Comparison of ENCODE assay signal across 16 cellular contexts in the genomic region with DNA sequence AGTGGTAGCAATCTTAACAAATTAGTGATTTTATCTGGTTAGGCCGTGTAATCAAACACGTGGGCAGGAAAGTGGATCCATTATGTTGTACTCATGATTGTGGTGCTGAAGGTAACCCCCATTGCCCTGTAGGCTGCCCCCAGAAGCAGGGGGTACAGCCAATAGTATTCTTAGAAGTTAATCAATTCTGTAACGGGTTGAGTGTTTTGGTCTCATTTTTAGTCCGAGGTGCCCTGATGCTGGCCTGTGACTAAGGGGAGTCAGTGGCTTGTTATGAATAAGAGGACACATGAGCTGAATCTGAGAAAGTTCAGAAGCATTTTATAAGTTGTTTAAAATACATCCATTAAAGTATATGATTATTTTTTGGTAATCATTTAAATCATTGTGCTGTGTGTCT. TPM values are rescaled to one million over a fixed set of nuclear protein-coding genes. Genes with fewer than 3 reads are reported as not detected.
DNase-seq lines count a peak whose midpoint lies in the region; ATAC-seq and TF ChIP-seq lines count a peak whose summit lies in the region.
"Had no signal": no experiment of that assay in that cellular context is flagged by ENCODE, and none has a peak within 500 bp of the region (broad histone marks: within the 10 kb centered on the region; RNA-seq: fewer than 3 reads in every experiment).

No MANE protein-coding gene starts in this region.

- ATAC-seq in heart right ventricle (no peak), upper lobe of right lung (no peak), HG02759 (IDR thresholded peaks at IDR 0.05; ENCODE audit: unreplicated experiment) (no peak)

- no peaks in the 10 kb centered on the region for H3K4me1 Mint-ChIP-seq in osteocyte (ENCODE audit: unreplicated experiment)

- H3K9me3 ChIP-seq in heart right ventricle (no peaks in the 10 kb centered on the region), breast epithelium (no peaks in the 10 kb centered on the region), upper lobe of right lung (no peaks in the 10 kb centered on the region)

- H3K9me3 Mint-ChIP-seq in osteocyte (ENCODE audit: unreplicated experiment) = peaks cover 8% of the 10 kb centered on the region

- H3K27ac Mint-ChIP-seq in osteocyte (ENCODE audit: unreplicated experiment) = no peak overlapping the region

- DNase-seq in heart right ventricle (no peak), cardiac septum (ENCODE audit: low spot score) (no peak), breast epithelium (ENCODE audit: low spot score in 2 of 2) (no peak), osteocyte (ENCODE audit: extremely low spot score, unreplicated experiment) (peak; percentile 34), upper lobe of right lung (no peak), D341Med (ENCODE audit: low spot score) (no peak)
- no peak for DNase-seq in central memory CD4-positive, alpha-beta T cell
- DNase-seq: activated CD8-positive, alpha-beta memory T cell treated with anti-CD3 and anti-CD28 coated beads, Interleukin-2, amount 50 U/mL, for 48 hours; head of caudate nucleus; Kasumi-1; kidney; NCI-H1694; NCI-H524 treated with DMSO at 0.1 percent for 48 hours; posterior cingulate gyrus; WERI-Rb-1 had no signal

- H3K27me3 Mint-ChIP-seq in osteocyte (ENCODE audit: unreplicated experiment) = peaks cover 37% of the 10 kb centered on the region

- TF ChIP-seq CTCF in heart right ventricle (IDR thresholded peaks at IDR 0.05) (no peak), breast epithelium (IDR thresholded peaks at IDR 0.05) (no peak), osteocyte (IDR thresholded peaks at IDR 0.05) (no peak), upper lobe of right lung (IDR thresholded peaks at IDR 0.05) (no peak)

- H3K27me3 ChIP-seq in heart right ventricle = no peaks in the 10 kb centered on the region
- no peaks in the 10 kb centered on the region for H3K27me3 ChIP-seq in breast epithelium
- no peaks in the 10 kb centered on the region for H3K27me3 ChIP-seq in upper lobe of right lung

- 26 to 29% methylated on average over 4 of the region's 4 CpGs for WGBS in heart right ventricle, 2 donors

- peaks cover 3% of the 10 kb centered on the region for H3K36me3 Mint-ChIP-seq in osteocyte (ENCODE audit: unreplicated experiment)

- peaks cover 38 to 99% (median 94%) of the 10 kb centered on the region in 9 donors for H3K4me1 ChIP-seq in heart right ventricle
- H3K4me1 ChIP-seq in breast epithelium = peaks cover 0 to 9% of the 10 kb centered on the region in 2 donors
- H3K4me1 ChIP-seq in upper lobe of right lung = peaks cover 86% of the 10 kb centered on the region

- no peak for TF ChIP-seq POLR2A in breast epithelium (IDR thresholded peaks at IDR 0.05)

- intact Hi-C loops in heart right ventricle (cut with DNase I) = loop anchor here in 2 of 10 donors (2.0 to 5.0 kb wide), 3 partner anchors 29 to 52 kb away; no protein-coding TSS in a partner anchor
- intact Hi-C loops in cardiac septum (cut with DNase I) = no loop called here
- intact Hi-C loops in breast epithelium (cut with DNase I; ENCODE audit: low total_unique reads) = no loop called here
- intact Hi-C loops in upper lobe of right lung (cut with DNase I) = loop anchor here (10.0 kb wide), 1 partner anchor 49 kb away; no protein-coding TSS in a partner anchor

- no peak overlapping the region for H3K4me3 Mint-ChIP-seq in osteocyte (ENCODE audit: unreplicated experiment)

- peaks cover 0 to 14% (median 0%) of the 10 kb centered on the region in 9 donors for H3K36me3 ChIP-seq in heart right ventricle
- H3K36me3 ChIP-seq in breast epithelium = no peaks in the 10 kb centered on the region
- H3K36me3 ChIP-seq in upper lobe of right lung = no peaks in the 10 kb centered on the region
- H3K36me3 ChIP-seq: WERI-Rb-1 had no signal

- H3K4me3 ChIP-seq in heart right ventricle (no peak overlapping the region), breast epithelium (no peak overlapping the region), upper lobe of right lung (no peak overlapping the region)

- H3K27ac ChIP-seq in heart right ventricle = peak overlapping the region in 9 of 10 donors; percentile 69 to 99 (median 85)
- peak overlapping the region; percentile 54 to 60 for H3K27ac ChIP-seq in breast epithelium
- H3K27ac ChIP-seq in upper lobe of right lung = peak overlapping the region; percentile 76
- H3K27ac ChIP-seq: WERI-Rb-1 had no signal

RNA-seq across cellular contexts. Expression of a gene that starts 8.6 kb away (rescaled TPM):
- total RNA-seq in heart right ventricle (100 to 1,000 TPM; 176 to 415 (median 210) TPM), cardiac septum (139 TPM), breast epithelium (100 to 1,000 TPM in 2 of 3 donors, 10 to 100 TPM in 1; 92.5 to 274 (median 229) TPM), osteocyte (11.0 and 14.1 TPM in 2 replicates), upper lobe of right lung (1,593 TPM)
- 100 to 1,000 TPM; 112 to 119 TPM for polyA plus RNA-seq in heart right ventricle
